1 cellular context compared by ENCODE assay signal in genomic region chr2:74555610-74556103, GRCh38.
TF ChIP-seq lines count a peak whose summit lies in the region.

No MANE protein-coding gene starts in this region.

TF ChIP-seq in WTC11, 78 proteins besides CTCF, POLR2A, EP300 and RAD21 (continued from another document):
- TF ChIP-seq ARID4B (CRISPR knock-in tag; IDR thresholded peaks at IDR 0.05; ENCODE audit: borderline replicate concordance) (no peak), FOXJ3 (CRISPR knock-in tag; IDR thresholded peaks at IDR 0.05; ENCODE audit: borderline replicate concordance) (no peak), MLX (CRISPR knock-in tag; IDR thresholded peaks at IDR 0.05) (no peak), ZNF396 (CRISPR knock-in tag; IDR thresholded peaks at IDR 0.05; ENCODE audit: borderline replicate concordance) (no peak), PRRX2 (CRISPR knock-in tag; IDR thresholded peaks at IDR 0.05) (no peak), E2F1 (CRISPR knock-in tag; IDR thresholded peaks at IDR 0.05) (no peak), NR3C1 (CRISPR knock-in tag; conservative IDR thresholded peaks at IDR 0.05; ENCODE audit: low read depth) (no peak), ZNF416 (CRISPR knock-in tag; IDR thresholded peaks at IDR 0.05) (no peak), ETV6 (CRISPR knock-in tag; IDR thresholded peaks at IDR 0.05) (no peak)
